In genomic region chr1:229012823-229013222, GRCh38 we compare ENCODE assay signal across 22 cellular contexts.
A peak's percentile ranks its signal among the peaks of the same experiment; 100 is the strongest.
DNase-seq lines count a peak whose midpoint lies in the region; ATAC-seq, FAIRE-seq and TF ChIP-seq lines count a peak whose summit lies in the region.
"Had no signal": no experiment of that assay in that cellular context is flagged by ENCODE, and none has a peak within 500 bp of the region (broad histone marks: within the 10 kb centered on the region; RNA-seq: fewer than 3 reads in every experiment).

No MANE protein-coding gene starts in this region.

- no peaks in the 10 kb centered on the region for H3K36me3 ChIP-seq in IMR-90 (ENCODE audit: control insufficient read depth, insufficient read depth, low read length)
- H3K36me3 ChIP-seq in astrocyte (ENCODE audit: insufficient read depth, low read length) = no peaks in the 10 kb centered on the region
- no peaks in the 10 kb centered on the region for H3K36me3 ChIP-seq in mesenchymal stem cell (ENCODE audit: control insufficient read depth in 1 of 2, insufficient read depth in 2 of 2, low read depth in 1 of 2, low read length in 2 of 2)

- H4K20me1 ChIP-seq in IMR-90 (ENCODE audit: insufficient read depth, low read length) = no peaks in the 10 kb centered on the region
- no peaks in the 10 kb centered on the region for H4K20me1 ChIP-seq in astrocyte (ENCODE audit: insufficient read depth, low read length)

- no peak overlapping the region for H4K5ac ChIP-seq in IMR-90 (ENCODE audit: low read depth, low read length)

- H2AK9ac ChIP-seq in IMR-90 (replicated peaks; ENCODE audit: low read depth, low read length, poor library complexity) = no peak overlapping the region

- no peak for TF ChIP-seq CTCF in IMR-90 (conservative IDR thresholded peaks at IDR 0.05; ENCODE audit: low read depth, low read length)
- TF ChIP-seq CTCF in astrocyte (IDR thresholded peaks at IDR 0.05; ENCODE audit: insufficient read depth, low read depth, low read length) = no peak

- H3K4me2 ChIP-seq in IMR-90 (ENCODE audit: low read depth, low read length) = no peak overlapping the region
- no peak overlapping the region for H3K4me2 ChIP-seq in astrocyte (ENCODE audit: low read length)
- no peak overlapping the region for H3K4me2 ChIP-seq in mesenchymal stem cell (ENCODE audit: low read length, poor library complexity, severe bottlenecking)

- H2BK5ac ChIP-seq in IMR-90 (ENCODE audit: low read depth, low read length, poor library complexity, severe bottlenecking) (no peak overlapping the region), mesenchymal stem cell (ENCODE audit: low read depth, low read length, poor library complexity, severe bottlenecking) (no peak overlapping the region)

- H2BK12ac ChIP-seq in mesenchymal stem cell (ENCODE audit: low read length in 2 of 2) = no peak overlapping the region

- BruUV-seq in IMR-90 (replicated peaks; lab: Mats Ljungman, UMichigan) = no TSS peak

- POLR2A ChIA-PET in IMR-90 (lab: Charles Lee; ENCODE audit: unreplicated experiment) = no interaction called here

- CTCF ChIA-PET in IMR-90 (lab: Yijun Ruan, JAX) = interaction anchor here (0.6 kb wide), 1 partner anchor 1446 kb away, joined by 4 read pairs; no protein-coding TSS in a partner anchor

- H3K18ac ChIP-seq in IMR-90 (ENCODE audit: low read depth, low read length) = no peak overlapping the region
- H3K18ac ChIP-seq in mesenchymal stem cell (ENCODE audit: low read depth in 1 of 2, low read length in 2 of 2) = no peak overlapping the region

- no peak overlapping the region for H3K14ac ChIP-seq in IMR-90 (replicated peaks; ENCODE audit: low read depth, low read length)
- H3K14ac ChIP-seq in mesenchymal stem cell (ENCODE audit: low read length in 2 of 2) = no peak overlapping the region

- H3K4ac ChIP-seq in IMR-90 (ENCODE audit: low read depth, low read length) (no peak overlapping the region), mesenchymal stem cell (ENCODE audit: low read depth in 1 of 2, low read length in 2 of 2) (no peak overlapping the region)

- H3K4me1 ChIP-seq in IMR-90 (ENCODE audit: control insufficient read depth, insufficient read depth, low read length) = no peaks in the 10 kb centered on the region
- H3K4me1 ChIP-seq in astrocyte (ENCODE audit: insufficient read depth, low read length) = no peaks in the 10 kb centered on the region
- H3K4me1 ChIP-seq in mesenchymal stem cell (ENCODE audit: control insufficient read depth, insufficient read depth, low read depth, low read length) = no peaks in the 10 kb centered on the region

- no peak for TF ChIP-seq POLR2A in IMR-90 (IDR thresholded peaks at IDR 0.05; ENCODE audit: low read depth, low read length)
- TF ChIP-seq POLR2A in GM12892 (IDR thresholded peaks at IDR 0.05; ENCODE audit: low read depth, low read length) = no peak

- no peak overlapping the region for H2AFZ ChIP-seq in IMR-90 (replicated peaks; ENCODE audit: low read length, poor library complexity)
- H2AFZ ChIP-seq in astrocyte (ENCODE audit: low read depth, low read length) = no peak overlapping the region
- no peak overlapping the region for H2AFZ ChIP-seq in mesenchymal stem cell (ENCODE audit: low read depth, low read length)

- ATAC-seq in IMR-90 (ENCODE audit: low read depth) (peak; percentile 53), Right ventricle myocardium inferior (no peak)

- no peak overlapping the region for H3K4me3 Mint-ChIP-seq in astrocyte (ENCODE audit: unreplicated experiment)
- H3K4me3 Mint-ChIP-seq: B cell; CD4-positive, alpha-beta T cell had no signal

- FAIRE-seq in astrocyte (lab: Jason Lieb, UNC) = no peak
- FAIRE-seq in endometrium (lab: Jason Lieb, UNC) = peak; percentile 89
- no peak for FAIRE-seq in GM12892 (lab: Jason Lieb, UNC)
- FAIRE-seq: A204.1, G401.6, GM12891, GM19239, H1 had no signal

- WGBS in IMR-90 (ENCODE audit: extremely low coverage in 2 of 2, insufficient read length in 1 of 2), 2 experiments = no CpG with 5 or more reads among the region's 2 CpGs
- 90% methylated on average over 2 of the region's 2 CpGs for WGBS in mesenchymal stem cell

- H3K9me3 ChIP-seq in IMR-90 (ENCODE audit: control insufficient read depth, insufficient read depth, low read length) = no peaks in the 10 kb centered on the region
- H3K9me3 ChIP-seq in astrocyte (ENCODE audit: insufficient read depth, low read depth, low read length) = no peaks in the 10 kb centered on the region
- no peaks in the 10 kb centered on the region for H3K9me3 ChIP-seq in mesenchymal stem cell (ENCODE audit: control insufficient read depth, low read length)

- intact Hi-C loops in IMR-90 (cut with micrococcal nuclease) = no loop called here
- intact Hi-C loops in cardiac septum (cut with DNase I) = no loop called here
- intact Hi-C loops in Right ventricle myocardium inferior (cut with DNase I) = no loop called here

- H3K27me3 ChIP-seq in IMR-90 (ENCODE audit: control insufficient read depth, insufficient read depth, low read length) (peaks cover 2% of the 10 kb centered on the region), astrocyte (ENCODE audit: insufficient read depth, low read length) (peaks cover 9% of the 10 kb centered on the region), mesenchymal stem cell (ENCODE audit: control insufficient read depth in 1 of 2, insufficient read depth in 1 of 2, low read length in 2 of 2) (peaks cover 10 to 17% of the 10 kb centered on the region in 2 experiments)

- H3K4me1 Mint-ChIP-seq in astrocyte (ENCODE audit: low read depth, unreplicated experiment) = peaks cover 4% of the 10 kb centered on the region
- H3K4me1 Mint-ChIP-seq: B cell had no signal

- peak; percentile 52 for DNase-seq in IMR-90
- peak; percentile 39 for DNase-seq in astrocyte (ENCODE audit: low read depth)
- peak; percentile 62 for DNase-seq in mesenchymal stem cell
- DNase-seq in NCI-H128 (lab: John Stamatoyannopoulos, UW; ENCODE audit: unreplicated experiment) = no peak
- DNase-seq in cardiac septum (ENCODE audit: low spot score) = no peak
- DNase-seq in Right ventricle myocardium inferior (ENCODE audit: missing footprints) = no peak
- DNase-seq in GM12892 (ENCODE audit: insufficient read length) = no peak
- DNase-seq: C1 segment of cervical spinal cord; Calu3; CD4-positive, alpha-beta T cell; DMS153; DMS79 treated with DMSO at 0.1 percent for 48 hours; EL; HCEC 1CT had no signal

- no peak overlapping the region for H3K9ac ChIP-seq in IMR-90 (ENCODE audit: low read depth, low read length)
- no peak overlapping the region for H3K9ac ChIP-seq in astrocyte (ENCODE audit: low read length)
- no peak overlapping the region for H3K9ac ChIP-seq in mesenchymal stem cell (ENCODE audit: low read length)

- H3K4me3 ChIP-seq in IMR-90 (ENCODE audit: insufficient read depth, low read depth, low read length) = no peak overlapping the region
- H3K4me3 ChIP-seq in astrocyte (ENCODE audit: insufficient read depth, low read depth, low read length) = no peak overlapping the region
- H3K4me3 ChIP-seq in mesenchymal stem cell (ENCODE audit: insufficient read depth in 1 of 2, low read depth in 1 of 2, low read length in 2 of 2) = no peak overlapping the region

- no peak for TF ChIP-seq RAD21 in IMR-90 (IDR thresholded peaks at IDR 0.05; ENCODE audit: low read length)

- no peak overlapping the region for H3K23ac ChIP-seq in IMR-90 (ENCODE audit: low read depth, low read length)
- no peak overlapping the region for H3K23ac ChIP-seq in mesenchymal stem cell (ENCODE audit: low read length in 2 of 2)

- H2AK5ac ChIP-seq in IMR-90 (ENCODE audit: low read depth, low read length) = no peak overlapping the region
- no peak overlapping the region for H2AK5ac ChIP-seq in mesenchymal stem cell (ENCODE audit: low read length, severe bottlenecking)

- H4K91ac ChIP-seq in IMR-90 (ENCODE audit: insufficient read depth, low read depth, low read length) = no peak overlapping the region
- H4K91ac ChIP-seq in mesenchymal stem cell (ENCODE audit: low read length) = no peak overlapping the region

- H3K79me1 ChIP-seq in IMR-90 (ENCODE audit: low read depth in 1 of 2, low read length in 2 of 2) = no peaks in the 10 kb centered on the region
- H3K79me1 ChIP-seq in mesenchymal stem cell (replicated peaks; ENCODE audit: low read length, poor library complexity, severe bottlenecking) = no peaks in the 10 kb centered on the region

- in situ Hi-C loops in IMR-90 (cut with MboI; ENCODE audit: low sequenced_read_pairs) = no loop called here

- H3K27ac ChIP-seq in IMR-90 (ENCODE audit: insufficient read depth, low read length) (no peak overlapping the region), astrocyte (ENCODE audit: low read depth, low read length) (no peak overlapping the region), mesenchymal stem cell (ENCODE audit: low read length, poor library complexity, severe bottlenecking) (no peak overlapping the region)
- H3K27ac ChIP-seq: HL-60 had no signal

- no peaks in the 10 kb centered on the region for H3K36me3 Mint-ChIP-seq in astrocyte (ENCODE audit: low read depth, unreplicated experiment)

- H2BK120ac ChIP-seq in IMR-90 (ENCODE audit: low read depth, low read length) (no peak overlapping the region), mesenchymal stem cell (ENCODE audit: low read depth, low read length) (no peak overlapping the region)

- H3K56ac ChIP-seq in IMR-90 (ENCODE audit: extremely low read depth, insufficient read depth, low read length) = no peak overlapping the region

- H2BK20ac ChIP-seq in IMR-90 (ENCODE audit: low read depth, low read length) = no peak overlapping the region

- H3K9me3 Mint-ChIP-seq in astrocyte (ENCODE audit: unreplicated experiment) = no peaks in the 10 kb centered on the region
- H3K9me3 Mint-ChIP-seq: CD4-positive, alpha-beta T cell had no signal

- H4K8ac ChIP-seq in IMR-90 (ENCODE audit: low read depth in 2 of 2, low read length in 2 of 2) (no peak overlapping the region), mesenchymal stem cell (ENCODE audit: low read length) (no peak overlapping the region)

- H3K79me2 ChIP-seq in astrocyte (ENCODE audit: insufficient read depth, low read length) = no peaks in the 10 kb centered on the region

- no peak overlapping the region for H3K27ac Mint-ChIP-seq in astrocyte (ENCODE audit: unreplicated experiment)
- H3K27ac Mint-ChIP-seq: B cell; CD4-positive, alpha-beta T cell had no signal

- H3K27me3 Mint-ChIP-seq in astrocyte (ENCODE audit: low read depth, unreplicated experiment) = peaks cover 13% of the 10 kb centered on the region
- H3K27me3 Mint-ChIP-seq: CD4-positive, alpha-beta T cell had no signal

- H2BK15ac ChIP-seq in IMR-90 (ENCODE audit: low read depth, low read length) (no peak overlapping the region), mesenchymal stem cell (ENCODE audit: low read depth, poor library complexity, severe bottlenecking) (no peak overlapping the region)

- H3K9me1 ChIP-seq in IMR-90 (ENCODE audit: insufficient read depth, low read length) = no peaks in the 10 kb centered on the region

- dilution Hi-C loops in IMR-90 (cut with HindIII; ENCODE audit: low sequenced_read_pairs, unreplicated experiment) = no loop called here

TF ChIP-seq in IMR-90, 13 proteins besides CTCF, POLR2A, EP300 and RAD21 (continues in another document):
- TF ChIP-seq CEBPB (IDR thresholded peaks at IDR 0.05; ENCODE audit: low read depth, low read length) = no peak
- no peak for TF ChIP-seq CHD1 (IDR thresholded peaks at IDR 0.05; ENCODE audit: low read depth, low read length)

Comparison
In these comparisons a context has a peak if more than half of its experiments do, and no peak if none do; other contexts are left out.
1. DNase-seq: peak in IMR-90 (single experiment), astrocyte (single experiment) and mesenchymal stem cell (single experiment); none in NCI-H128 (single experiment), cardiac septum (single experiment), Right ventricle myocardium inferior (single experiment) and GM12892 (single experiment).